1 cellular context compared by ENCODE assay signal in genomic region chr1:224182866-224183590, GRCh38.
TF ChIP-seq lines count a peak whose summit lies in the region.

TSS of gene DEGS1 (plus strand) at chr1:224183240. CDS start at chr1:224183337, 97 bp downstream.

TF ChIP-seq in K562, 482 proteins besides CTCF, POLR2A, EP300 and RAD21 (continued from another document and continues in another):
- TF ChIP-seq, protein P1, sequence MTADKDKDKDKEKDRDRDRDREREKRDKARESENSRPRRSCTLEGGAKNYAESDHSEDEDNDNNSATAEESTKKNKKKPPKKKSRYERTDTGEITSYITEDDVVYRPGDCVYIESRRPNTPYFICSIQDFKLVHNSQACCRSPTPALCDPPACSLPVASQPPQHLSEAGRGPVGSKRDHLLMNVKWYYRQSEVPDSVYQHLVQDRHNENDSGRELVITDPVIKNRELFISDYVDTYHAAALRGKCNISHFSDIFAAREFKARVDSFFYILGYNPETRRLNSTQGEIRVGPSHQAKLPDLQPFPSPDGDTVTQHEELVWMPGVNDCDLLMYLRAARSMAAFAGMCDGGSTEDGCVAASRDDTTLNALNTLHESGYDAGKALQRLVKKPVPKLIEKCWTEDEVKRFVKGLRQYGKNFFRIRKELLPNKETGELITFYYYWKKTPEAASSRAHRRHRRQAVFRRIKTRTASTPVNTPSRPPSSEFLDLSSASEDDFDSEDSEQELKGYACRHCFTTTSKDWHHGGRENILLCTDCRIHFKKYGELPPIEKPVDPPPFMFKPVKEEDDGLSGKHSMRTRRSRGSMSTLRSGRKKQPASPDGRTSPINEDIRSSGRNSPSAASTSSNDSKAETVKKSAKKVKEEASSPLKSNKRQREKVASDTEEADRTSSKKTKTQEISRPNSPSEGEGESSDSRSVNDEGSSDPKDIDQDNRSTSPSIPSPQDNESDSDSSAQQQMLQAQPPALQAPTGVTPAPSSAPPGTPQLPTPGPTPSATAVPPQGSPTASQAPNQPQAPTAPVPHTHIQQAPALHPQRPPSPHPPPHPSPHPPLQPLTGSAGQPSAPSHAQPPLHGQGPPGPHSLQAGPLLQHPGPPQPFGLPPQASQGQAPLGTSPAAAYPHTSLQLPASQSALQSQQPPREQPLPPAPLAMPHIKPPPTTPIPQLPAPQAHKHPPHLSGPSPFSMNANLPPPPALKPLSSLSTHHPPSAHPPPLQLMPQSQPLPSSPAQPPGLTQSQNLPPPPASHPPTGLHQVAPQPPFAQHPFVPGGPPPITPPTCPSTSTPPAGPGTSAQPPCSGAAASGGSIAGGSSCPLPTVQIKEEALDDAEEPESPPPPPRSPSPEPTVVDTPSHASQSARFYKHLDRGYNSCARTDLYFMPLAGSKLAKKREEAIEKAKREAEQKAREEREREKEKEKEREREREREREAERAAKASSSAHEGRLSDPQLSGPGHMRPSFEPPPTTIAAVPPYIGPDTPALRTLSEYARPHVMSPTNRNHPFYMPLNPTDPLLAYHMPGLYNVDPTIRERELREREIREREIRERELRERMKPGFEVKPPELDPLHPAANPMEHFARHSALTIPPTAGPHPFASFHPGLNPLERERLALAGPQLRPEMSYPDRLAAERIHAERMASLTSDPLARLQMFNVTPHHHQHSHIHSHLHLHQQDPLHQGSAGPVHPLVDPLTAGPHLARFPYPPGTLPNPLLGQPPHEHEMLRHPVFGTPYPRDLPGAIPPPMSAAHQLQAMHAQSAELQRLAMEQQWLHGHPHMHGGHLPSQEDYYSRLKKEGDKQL (CRISPR knock-in tag; IDR thresholded peaks at IDR 0.05; ENCODE audit: borderline replicate concordance) = no peak
- no peak for TF ChIP-seq ZNF174 (CRISPR knock-in tag; IDR thresholded peaks at IDR 0.05)
- TF ChIP-seq, protein P2, sequence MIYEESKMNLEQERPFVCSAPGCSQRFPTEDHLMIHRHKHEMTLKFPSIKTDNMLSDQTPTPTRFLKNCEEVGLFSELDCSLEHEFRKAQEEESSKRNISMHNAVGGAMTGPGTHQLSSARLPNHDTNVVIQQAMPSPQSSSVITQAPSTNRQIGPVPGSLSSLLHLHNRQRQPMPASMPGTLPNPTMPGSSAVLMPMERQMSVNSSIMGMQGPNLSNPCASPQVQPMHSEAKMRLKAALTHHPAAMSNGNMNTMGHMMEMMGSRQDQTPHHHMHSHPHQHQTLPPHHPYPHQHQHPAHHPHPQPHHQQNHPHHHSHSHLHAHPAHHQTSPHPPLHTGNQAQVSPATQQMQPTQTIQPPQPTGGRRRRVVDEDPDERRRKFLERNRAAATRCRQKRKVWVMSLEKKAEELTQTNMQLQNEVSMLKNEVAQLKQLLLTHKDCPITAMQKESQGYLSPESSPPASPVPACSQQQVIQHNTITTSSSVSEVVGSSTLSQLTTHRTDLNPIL (CRISPR knock-in tag; IDR thresholded peaks at IDR 0.05) = no peak
- peak; percentile 23; the same call in 1 of the 2 replicates for TF ChIP-seq TCF7 (IDR thresholded peaks at IDR 0.05; ENCODE audit: borderline replicate concordance)
- TF ChIP-seq SIRT6 (IDR thresholded peaks at IDR 0.05; ENCODE audit: low read depth, low read length) = no peak
- no peak for TF ChIP-seq SETDB1 (IDR thresholded peaks at IDR 0.05; ENCODE audit: low read length)
- peak; percentile 94 for TF ChIP-seq ZFX (CRISPR knock-in tag; IDR thresholded peaks at IDR 0.05)
- no peak for TF ChIP-seq SMAD3 (CRISPR knock-in tag; conservative IDR thresholded peaks at IDR 0.05)
- TF ChIP-seq NR2F6 (CRISPR knock-in tag; IDR thresholded peaks at IDR 0.05) = no peak
- TF ChIP-seq ZNF133 (CRISPR knock-in tag; IDR thresholded peaks at IDR 0.05) = no peak
- no peak for TF ChIP-seq MECOM (CRISPR knock-in tag; IDR thresholded peaks at IDR 0.05)
- no peak for TF ChIP-seq ZBTB8A (IDR thresholded peaks at IDR 0.05; ENCODE audit: partially characterized antibody)
- TF ChIP-seq HES1 (IDR thresholded peaks at IDR 0.05; ENCODE audit: low read depth) = 0 out of 2 replicates have a peak, but pooled peaks have one; percentile 60
- TF ChIP-seq ZNF77 (CRISPR knock-in tag; IDR thresholded peaks at IDR 0.05) = no peak
- no peak for TF ChIP-seq BRF2 (IDR thresholded peaks at IDR 0.05; ENCODE audit: borderline replicate concordance, insufficient read depth, insufficient read length)
- TF ChIP-seq, protein P3, sequence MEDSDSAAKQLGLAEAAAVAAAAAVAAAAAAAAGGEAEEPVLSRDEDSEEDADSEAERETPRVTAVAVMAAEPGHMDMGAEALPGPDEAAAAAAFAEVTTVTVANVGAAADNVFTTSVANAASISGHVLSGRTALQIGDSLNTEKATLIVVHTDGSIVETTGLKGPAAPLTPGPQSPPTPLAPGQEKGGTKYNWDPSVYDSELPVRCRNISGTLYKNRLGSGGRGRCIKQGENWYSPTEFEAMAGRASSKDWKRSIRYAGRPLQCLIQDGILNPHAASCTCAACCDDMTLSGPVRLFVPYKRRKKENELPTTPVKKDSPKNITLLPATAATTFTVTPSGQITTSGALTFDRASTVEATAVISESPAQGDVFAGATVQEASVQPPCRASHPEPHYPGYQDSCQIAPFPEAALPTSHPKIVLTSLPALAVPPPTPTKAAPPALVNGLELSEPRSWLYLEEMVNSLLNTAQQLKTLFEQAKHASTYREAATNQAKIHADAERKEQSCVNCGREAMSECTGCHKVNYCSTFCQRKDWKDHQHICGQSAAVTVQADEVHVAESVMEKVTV (CRISPR knock-in tag; IDR thresholded peaks at IDR 0.05) = no peak
- TF ChIP-seq SAP30 (IDR thresholded peaks at IDR 0.05; ENCODE audit: borderline replicate concordance, insufficient read depth, low read depth, low read length, poor library complexity, severe bottlenecking) = peak; percentile 71
- TF ChIP-seq, protein P4, sequence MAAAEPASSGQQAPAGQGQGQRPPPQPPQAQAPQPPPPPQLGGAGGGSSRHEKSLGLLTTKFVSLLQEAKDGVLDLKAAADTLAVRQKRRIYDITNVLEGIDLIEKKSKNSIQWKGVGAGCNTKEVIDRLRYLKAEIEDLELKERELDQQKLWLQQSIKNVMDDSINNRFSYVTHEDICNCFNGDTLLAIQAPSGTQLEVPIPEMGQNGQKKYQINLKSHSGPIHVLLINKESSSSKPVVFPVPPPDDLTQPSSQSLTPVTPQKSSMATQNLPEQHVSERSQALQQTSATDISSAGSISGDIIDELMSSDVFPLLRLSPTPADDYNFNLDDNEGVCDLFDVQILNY (CRISPR knock-in tag; IDR thresholded peaks at IDR 0.05) = peak; percentile 8; the same call in 1 of the 2 replicates
- no peak for TF ChIP-seq LARP7 (IDR thresholded peaks at IDR 0.05)
- TF ChIP-seq HDAC6 (IDR thresholded peaks at IDR 0.05; ENCODE audit: low read depth, low read length) = no peak
- no peak for TF ChIP-seq HDAC3 (IDR thresholded peaks at IDR 0.05; ENCODE audit: borderline replicate concordance, partially characterized antibody)
- TF ChIP-seq ZNF551 (CRISPR knock-in tag; IDR thresholded peaks at IDR 0.05) = no peak
- TF ChIP-seq ZNF717 (CRISPR knock-in tag; IDR thresholded peaks at IDR 0.05) = no peak
- peak; percentile 86 for TF ChIP-seq MGA (IDR thresholded peaks at IDR 0.05)
- TF ChIP-seq ZNF445 (CRISPR knock-in tag; IDR thresholded peaks at IDR 0.05; ENCODE audit: low read depth) = no peak
- TF ChIP-seq MIER1 (IDR thresholded peaks at IDR 0.05; ENCODE audit: low read depth) = no peak
- TF ChIP-seq ZNF79 (CRISPR knock-in tag; IDR thresholded peaks at IDR 0.05; ENCODE audit: low read depth) = no peak
- peak; percentile 81; the same call in 1 of the 2 replicates for TF ChIP-seq ZNF395 (CRISPR knock-in tag; IDR thresholded peaks at IDR 0.05)
- no peak for TF ChIP-seq SIX5 (IDR thresholded peaks at IDR 0.05; ENCODE audit: borderline replicate concordance in 1 of 2, insufficient read depth in 1 of 2, low read depth in 1 of 2, low read length in 2 of 2)
- TF ChIP-seq, protein P5, sequence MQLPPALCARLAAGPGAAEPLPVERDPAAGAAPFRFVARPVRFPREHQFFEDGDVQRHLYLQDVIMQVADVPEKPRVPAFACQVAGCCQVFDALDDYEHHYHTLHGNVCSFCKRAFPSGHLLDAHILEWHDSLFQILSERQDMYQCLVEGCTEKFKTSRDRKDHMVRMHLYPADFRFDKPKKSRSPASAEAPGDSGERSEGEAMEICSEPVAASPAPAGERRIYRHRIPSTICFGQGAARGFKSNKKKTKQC (CRISPR knock-in tag; IDR thresholded peaks at IDR 0.05) = 0 out of 2 replicates have a peak, but pooled peaks have one; percentile 55
- TF ChIP-seq TAF9B (IDR thresholded peaks at IDR 0.05; ENCODE audit: partially characterized antibody) = no peak
- TF ChIP-seq ZNF212 (CRISPR knock-in tag; IDR thresholded peaks at IDR 0.05) = no peak
